Comparison of ENCODE assay signal across 9 cellular contexts in genomic region chr22:40535189-40535512, GRCh38.
DNase-seq lines count a peak whose midpoint lies in the region; ATAC-seq and TF ChIP-seq lines count a peak whose summit lies in the region.
"Had no signal": no experiment of that assay in that cellular context is flagged by ENCODE, and none has a peak within 500 bp of the region (broad histone marks: within the 10 kb centered on the region; RNA-seq: fewer than 3 reads in every experiment).

No MANE protein-coding gene starts in this region.

- no peak overlapping the region for H3K9ac ChIP-seq in mesenchymal stem cell (ENCODE audit: low read length)

- H3K18ac ChIP-seq in mesenchymal stem cell (ENCODE audit: low read depth in 1 of 2, low read length in 2 of 2): peak overlapping the region; percentile 12 to 62

- no peaks in the 10 kb centered on the region for H3K36me3 Mint-ChIP-seq in activated naive CD4-positive, alpha-beta T cell treated with anti-CD3 and anti-CD28 coated beads for 36 hours (ENCODE audit: low read depth)
- peaks cover 4% of the 10 kb centered on the region for H3K36me3 Mint-ChIP-seq in activated T-helper 2 cell treated with anti-CD3 and anti-CD28 coated beads, Interferon-gamma antibody, Interleukin-2, Interleukin-4, amounts not matched to agents 10 μg/mL and 5 μg/mL and 100 μg/mL, durations not matched to agents 14 hours and 24 hours and 36 hours (ENCODE audit: low read depth)
- H3K36me3 Mint-ChIP-seq in type B pancreatic cell: peaks cover 4% of the 10 kb centered on the region

- no peaks in the 10 kb centered on the region for H3K27me3 Mint-ChIP-seq in activated naive CD4-positive, alpha-beta T cell treated with anti-CD3 and anti-CD28 coated beads for 36 hours (ENCODE audit: low read depth)
- H3K27me3 Mint-ChIP-seq in activated T-helper 2 cell treated with anti-CD3 and anti-CD28 coated beads, Interferon-gamma antibody, Interleukin-2, Interleukin-4, amounts not matched to agents 10 μg/mL and 5 μg/mL and 100 μg/mL, durations not matched to agents 14 hours and 24 hours and 36 hours (ENCODE audit: low read depth): no peaks in the 10 kb centered on the region
- H3K27me3 Mint-ChIP-seq in type B pancreatic cell: no peaks in the 10 kb centered on the region

- H3K4me1 ChIP-seq in mesenchymal stem cell (ENCODE audit: control insufficient read depth, insufficient read depth, low read depth, low read length): peaks cover 3% of the 10 kb centered on the region

- H3K9me3 ChIP-seq in mesenchymal stem cell (ENCODE audit: control insufficient read depth, low read length): no peaks in the 10 kb centered on the region

- no peaks in the 10 kb centered on the region for H3K36me3 ChIP-seq in mesenchymal stem cell (ENCODE audit: control insufficient read depth in 1 of 2, insufficient read depth in 2 of 2, low read depth in 1 of 2, low read length in 2 of 2)

- no peak for ATAC-seq in HG03342 (IDR thresholded peaks at IDR 0.05; ENCODE audit: unreplicated experiment)
- ATAC-seq in GM18867 (IDR thresholded peaks at IDR 0.05; ENCODE audit: unreplicated experiment): no peak

- H2AFZ ChIP-seq in mesenchymal stem cell (ENCODE audit: low read depth, low read length): no peak overlapping the region

- peak overlapping the region in 1 of 2 experiments; percentile 66 for H2BK12ac ChIP-seq in mesenchymal stem cell (ENCODE audit: low read length in 2 of 2)

- no peak for DNase-seq in activated naive CD4-positive, alpha-beta T cell treated with anti-CD3 and anti-CD28 coated beads for 36 hours
- no peak for DNase-seq in activated naive CD4-positive, alpha-beta T cell treated with Interleukin-2 at 50 U/mL for 16 hours
- DNase-seq in activated T-helper 2 cell treated with anti-CD3 and anti-CD28 coated beads, Interferon-gamma antibody, Interleukin-2, Interleukin-4, amounts not matched to agents 10 μg/mL and 5 μg/mL and 100 μg/mL, durations not matched to agents 14 hours and 24 hours and 36 hours (ENCODE audit: low spot score): no peak
- no peak for DNase-seq in mesenchymal stem cell
- DNase-seq in type B pancreatic cell (ENCODE audit: extremely low spot score, unreplicated experiment): no peak
- no peak for DNase-seq in NCI-H2029 (lab: John Stamatoyannopoulos, UW)
- DNase-seq: left ventricle myocardium superior had no signal

- WGBS in mesenchymal stem cell: 0% methylated on average over 1 of the region's 2 CpGs

- peaks cover 5% of the 10 kb centered on the region for H3K79me1 ChIP-seq in mesenchymal stem cell (replicated peaks; ENCODE audit: low read length, poor library complexity, severe bottlenecking)

- CTCF ChIA-PET in activated naive CD4-positive, alpha-beta T cell treated with anti-CD3 and anti-CD28 coated beads for 36 hours (lab: Charles Lee): interaction anchor here (0.7 kb wide), 1 partner anchor 115 kb away, joined by 3 read pairs; no protein-coding TSS in a partner anchor

- H3K9me3 Mint-ChIP-seq in activated naive CD4-positive, alpha-beta T cell treated with anti-CD3 and anti-CD28 coated beads for 36 hours: no peaks in the 10 kb centered on the region
- H3K9me3 Mint-ChIP-seq in activated T-helper 2 cell treated with anti-CD3 and anti-CD28 coated beads, Interferon-gamma antibody, Interleukin-2, Interleukin-4, amounts not matched to agents 10 μg/mL and 5 μg/mL and 100 μg/mL, durations not matched to agents 14 hours and 24 hours and 36 hours: no peaks in the 10 kb centered on the region
- no peaks in the 10 kb centered on the region for H3K9me3 Mint-ChIP-seq in type B pancreatic cell

- H2BK5ac ChIP-seq in mesenchymal stem cell (ENCODE audit: low read depth, low read length, poor library complexity, severe bottlenecking): no peak overlapping the region

- H2BK15ac ChIP-seq in mesenchymal stem cell (ENCODE audit: low read depth, poor library complexity, severe bottlenecking): no peak overlapping the region

- H3K4me3 ChIP-seq in mesenchymal stem cell (ENCODE audit: insufficient read depth in 1 of 2, low read depth in 1 of 2, low read length in 2 of 2): no peak overlapping the region

- H2AK5ac ChIP-seq in mesenchymal stem cell (ENCODE audit: low read length, severe bottlenecking): no peak overlapping the region

- peak overlapping the region; percentile 87 for H3K27ac Mint-ChIP-seq in activated naive CD4-positive, alpha-beta T cell treated with anti-CD3 and anti-CD28 coated beads for 36 hours
- H3K27ac Mint-ChIP-seq in activated T-helper 2 cell treated with anti-CD3 and anti-CD28 coated beads, Interferon-gamma antibody, Interleukin-2, Interleukin-4, amounts not matched to agents 10 μg/mL and 5 μg/mL and 100 μg/mL, durations not matched to agents 14 hours and 24 hours and 36 hours: peak overlapping the region; percentile 85
- H3K27ac Mint-ChIP-seq in type B pancreatic cell: peak overlapping the region; percentile 65

- H3K4me3 Mint-ChIP-seq in activated naive CD4-positive, alpha-beta T cell treated with anti-CD3 and anti-CD28 coated beads for 36 hours: no peak overlapping the region
- H3K4me3 Mint-ChIP-seq in activated T-helper 2 cell treated with anti-CD3 and anti-CD28 coated beads, Interferon-gamma antibody, Interleukin-2, Interleukin-4, amounts not matched to agents 10 μg/mL and 5 μg/mL and 100 μg/mL, durations not matched to agents 14 hours and 24 hours and 36 hours (ENCODE audit: low read depth): no peak overlapping the region
- peak overlapping the region; percentile 75 for H3K4me3 Mint-ChIP-seq in type B pancreatic cell

- H4K8ac ChIP-seq in mesenchymal stem cell (ENCODE audit: low read length): peak overlapping the region; percentile 49

- H3K27me3 ChIP-seq in mesenchymal stem cell (ENCODE audit: control insufficient read depth in 1 of 2, insufficient read depth in 1 of 2, low read length in 2 of 2): no peaks in the 10 kb centered on the region

- TF ChIP-seq CTCF in type B pancreatic cell (conservative IDR thresholded peaks at IDR 0.05): no peak

- H3K23ac ChIP-seq in mesenchymal stem cell (ENCODE audit: low read length in 2 of 2): no peak overlapping the region

- H3K4ac ChIP-seq in mesenchymal stem cell (ENCODE audit: low read depth in 1 of 2, low read length in 2 of 2): peak overlapping the region in 1 of 2 experiments; percentile 51

- intact Hi-C loops in activated naive CD4-positive, alpha-beta T cell treated with anti-CD3 and anti-CD28 coated beads for 36 hours (cut with micrococcal nuclease): loop anchor here (10.0 kb wide), 1 partner anchor 360 kb away; no protein-coding TSS in a partner anchor
- intact Hi-C loops in activated T-helper 2 cell treated with anti-CD3 and anti-CD28 coated beads, Interferon-gamma antibody, Interleukin-2, Interleukin-4, amounts not matched to agents 10 μg/mL and 5 μg/mL and 100 μg/mL, durations not matched to agents 14 hours and 24 hours and 36 hours (cut with micrococcal nuclease): no loop called here

- H3K14ac ChIP-seq in mesenchymal stem cell (ENCODE audit: low read length in 2 of 2): no peak overlapping the region

- H2BK120ac ChIP-seq in mesenchymal stem cell (ENCODE audit: low read depth, low read length): no peak overlapping the region

- no peak overlapping the region for H4K91ac ChIP-seq in mesenchymal stem cell (ENCODE audit: low read length)

- H3K27ac ChIP-seq in mesenchymal stem cell (ENCODE audit: low read length, poor library complexity, severe bottlenecking): peak overlapping the region; percentile 50

- H3K4me2 ChIP-seq in mesenchymal stem cell (ENCODE audit: low read length, poor library complexity, severe bottlenecking): no peak overlapping the region

- peaks cover 54% of the 10 kb centered on the region for H3K4me1 Mint-ChIP-seq in activated naive CD4-positive, alpha-beta T cell treated with anti-CD3 and anti-CD28 coated beads for 36 hours (ENCODE audit: low read depth)
- H3K4me1 Mint-ChIP-seq in activated T-helper 2 cell treated with anti-CD3 and anti-CD28 coated beads, Interferon-gamma antibody, Interleukin-2, Interleukin-4, amounts not matched to agents 10 μg/mL and 5 μg/mL and 100 μg/mL, durations not matched to agents 14 hours and 24 hours and 36 hours (ENCODE audit: low read depth): peaks cover 46% of the 10 kb centered on the region
- peaks cover 40% of the 10 kb centered on the region for H3K4me1 Mint-ChIP-seq in type B pancreatic cell (ENCODE audit: unreplicated experiment)
